In the genomic region with DNA sequence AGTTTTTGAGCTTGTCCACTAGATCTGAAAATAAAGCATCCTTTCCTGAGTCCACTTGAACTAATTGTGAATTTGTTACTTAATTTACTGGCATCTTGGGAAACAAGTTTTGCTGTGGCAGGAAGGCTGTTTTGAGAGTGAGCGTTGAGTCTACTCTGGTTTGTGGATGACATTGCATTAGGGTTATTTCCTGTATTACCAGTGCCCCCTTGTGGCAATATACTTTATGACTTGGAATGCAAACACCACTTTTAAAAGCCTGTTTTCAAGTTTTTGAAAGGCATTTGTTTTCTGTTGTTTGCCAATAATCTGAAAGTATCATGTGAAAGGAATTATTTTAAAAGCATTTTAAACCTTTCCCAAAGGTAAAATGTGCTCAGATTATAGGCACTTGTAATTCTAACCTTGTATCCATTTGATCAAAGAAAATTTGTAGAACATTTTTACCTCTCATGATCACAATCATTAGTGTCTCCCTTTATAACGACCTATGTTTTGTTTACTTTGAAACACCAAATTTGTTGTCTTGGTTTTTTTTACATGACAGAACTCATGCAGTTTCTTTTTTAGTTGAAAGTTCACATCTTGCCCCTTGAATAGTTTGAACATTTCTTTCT, we compare ENCODE assay signal across 8 cellular contexts. TPM values are rescaled to one million over a fixed set of nuclear protein-coding genes. Genes with fewer than 3 reads are reported as not detected.
A peak's percentile ranks its signal among the peaks of the same experiment; 100 is the strongest.
DNase-seq lines count a peak whose midpoint lies in the region; ATAC-seq and TF ChIP-seq lines count a peak whose summit lies in the region.

No MANE protein-coding gene starts in this region.

- 13% methylated on average over 2 of the region's 2 CpGs for WGBS in esophagus muscularis mucosa

- H3K4me1 ChIP-seq in HAP-1 = peaks cover 2% of the 10 kb centered on the region; the same call in 1 of the 2 replicates
- no peaks in the 10 kb centered on the region for H3K4me1 ChIP-seq in Loucy (ENCODE audit: insufficient read depth, low read length, poor library complexity, severe bottlenecking)
- H3K4me1 ChIP-seq in esophagus muscularis mucosa = peaks cover 0 to 14% (median 4%) of the 10 kb centered on the region in 4 donors

- DNase-seq in AG09309 (ENCODE audit: low read depth) (peak; percentile 50), GF-D8 (lab: John Stamatoyannopoulos, UW) (peak; percentile 31), HAP-1 (ENCODE audit: low spot score in 2 of 2) (peak; percentile 64 to 66), T-cell (peak in 17 of 34 experiments; percentile 1 to 50 (median 12)), esophagus muscularis mucosa (ENCODE audit: extremely low spot score) (no peak), NCI-H226 (no peak)
- peak in 8 of 10 donors; percentile 19 to 69 (median 57) for DNase-seq in naive thymus-derived CD8-positive, alpha-beta T cell

- no peaks in the 10 kb centered on the region for H3K9me3 Mint-ChIP-seq in T-cell
- H3K9me3 Mint-ChIP-seq in naive thymus-derived CD8-positive, alpha-beta T cell = peaks cover 0 to under 1% (median 0%) of the 10 kb centered on the region in 9 donors

- peaks cover under 1 to 5% of the 10 kb centered on the region in 2 donors for H3K27me3 Mint-ChIP-seq in T-cell
- H3K27me3 Mint-ChIP-seq in naive thymus-derived CD8-positive, alpha-beta T cell = peaks cover 0 to 7% (median 0%) of the 10 kb centered on the region in 5 donors

- no peak overlapping the region for H3K27ac ChIP-seq in esophagus muscularis mucosa (replicated peaks in 1 of 4)

- peak; percentile 61 for TF ChIP-seq CTCF in AG09309 (IDR thresholded peaks at IDR 0.05; ENCODE audit: control insufficient read depth, insufficient read depth, low read depth, low read length, missing control alignments)
- TF ChIP-seq CTCF in Loucy (conservative IDR thresholded peaks at IDR 0.05; ENCODE audit: low read length) = peak; percentile 89
- peak; percentile 80 to 86 (median 81) for TF ChIP-seq CTCF in esophagus muscularis mucosa (IDR thresholded peaks at IDR 0.05)

- intact Hi-C loops in esophagus muscularis mucosa (cut with DNase I) = loop anchor here (2.0 kb wide), 1 partner anchor 155 kb away; no protein-coding TSS in a partner anchor

- H3K9me3 ChIP-seq in HAP-1 (no peaks in the 10 kb centered on the region), Loucy (ENCODE audit: insufficient read depth, low read depth, low read length) (no peaks in the 10 kb centered on the region), esophagus muscularis mucosa (no peaks in the 10 kb centered on the region)

- no peaks in the 10 kb centered on the region for H3K27me3 ChIP-seq in HAP-1 (ENCODE audit: low read depth)
- H3K27me3 ChIP-seq in Loucy (ENCODE audit: insufficient read depth, low read length, poor library complexity, severe bottlenecking) = no peaks in the 10 kb centered on the region
- no peaks in the 10 kb centered on the region for H3K27me3 ChIP-seq in esophagus muscularis mucosa

- H3F3A ChIP-seq in Loucy (ENCODE audit: low read depth) = no peaks in the 10 kb centered on the region

- POLR2A ChIA-PET in T-cell (lab: Charles Lee) = no interaction called here
- POLR2A ChIA-PET in naive thymus-derived CD8-positive, alpha-beta T cell (lab: Charles Lee) = no interaction called here

- CTCF ChIA-PET in T-cell (lab: Charles Lee) = interaction anchor here (0.5 to 1.4 kb wide), 6 partner anchors 17 to 649 kb away, joined by 3 to 10 read pairs (median 4); no protein-coding TSS in a partner anchor

- H3K4me1 Mint-ChIP-seq in T-cell = peaks cover 0 to 2% (median 0%) of the 10 kb centered on the region in 3 donors
- H3K4me1 Mint-ChIP-seq in naive thymus-derived CD8-positive, alpha-beta T cell = peaks cover 0 to 4% (median 0%) of the 10 kb centered on the region in 4 donors

- H3K27ac Mint-ChIP-seq in T-cell = no peak overlapping the region
- H3K27ac Mint-ChIP-seq in naive thymus-derived CD8-positive, alpha-beta T cell = no peak overlapping the region

- no peaks in the 10 kb centered on the region for H3K79me2 ChIP-seq in Loucy (ENCODE audit: insufficient read depth, low read length)

- no peak overlapping the region for H3K4me2 ChIP-seq in Loucy (ENCODE audit: low read depth, low read length, poor library complexity, severe bottlenecking)

- H4K20me1 ChIP-seq in Loucy (ENCODE audit: insufficient read depth, low read length, poor library complexity, severe bottlenecking) = no peaks in the 10 kb centered on the region

- H3K36me3 Mint-ChIP-seq in T-cell = no peaks in the 10 kb centered on the region
- H3K36me3 Mint-ChIP-seq in naive thymus-derived CD8-positive, alpha-beta T cell = peaks cover 0 to 1% (median 0%) of the 10 kb centered on the region in 3 donors

- ATAC-seq in T-cell (replicated peaks in 1 of 4) = peak; percentile 63 to 84 (median 73)
- peak; percentile 84 to 89 for ATAC-seq in naive thymus-derived CD8-positive, alpha-beta T cell

- H3K9me2 ChIP-seq in Loucy (replicated peaks; ENCODE audit: low read depth, low read length) = no peaks in the 10 kb centered on the region

- H3K36me3 ChIP-seq in HAP-1 (replicated peaks) (no peaks in the 10 kb centered on the region), Loucy (ENCODE audit: insufficient read depth, low read length) (no peaks in the 10 kb centered on the region), esophagus muscularis mucosa (peaks cover 0 to 47% (median 18%) of the 10 kb centered on the region in 4 donors)

- H3K9ac ChIP-seq in Loucy (ENCODE audit: low read depth, low read length, poor library complexity, severe bottlenecking) = no peak overlapping the region

- TF ChIP-seq POLR2A in esophagus muscularis mucosa (IDR thresholded peaks at IDR 0.05; ENCODE audit: low read depth) = no peak

- in situ Hi-C loops in HAP-1 (cut with MboI; ENCODE audit: low sequenced_read_pairs) = loop anchor here (10.0 kb wide), 2 partner anchors 59 to 159 kb away; no protein-coding TSS in a partner anchor

- H3K4me3 ChIP-seq in AG09309 (ENCODE audit: control insufficient read depth, low read depth, low read length) (no peak overlapping the region), HAP-1 (no peak overlapping the region), Loucy (ENCODE audit: low read length, poor library complexity, severe bottlenecking) (no peak overlapping the region), esophagus muscularis mucosa (no peak overlapping the region)

- no peak overlapping the region for H3K4me3 Mint-ChIP-seq in T-cell
- H3K4me3 Mint-ChIP-seq in naive thymus-derived CD8-positive, alpha-beta T cell = no peak overlapping the region

- peak overlapping the region; percentile 48 for H2AFZ ChIP-seq in Loucy (ENCODE audit: low read length)

- TF ChIP-seq EP300 in esophagus muscularis mucosa (IDR thresholded peaks at IDR 0.05) = no peak

RNA-seq across cellular contexts. Expression of gene CYP2U1, which starts 18.0 kb away (rescaled TPM):
- 1 to 10 TPM; 3.3 to 7.8 (median 5.8) TPM for total RNA-seq in T-cell
- 10 to 100 TPM; 17.7 to 36.6 (median 22.9) TPM for total RNA-seq in esophagus muscularis mucosa
- total RNA-seq in naive thymus-derived CD8-positive, alpha-beta T cell = 10 to 100 TPM in 1 of 2 experiments, 1 to 10 TPM in 1; 9.7 to 10.6 TPM
- 1 to 10 TPM; 3.4 to 5.6 (median 5.2) TPM for polyA plus RNA-seq in naive thymus-derived CD8-positive, alpha-beta T cell

Comparison
In these comparisons a context has a peak if more than half of its experiments do, and no peak if none do; other contexts are left out.
1. DNase-seq: peak in AG09309 (single experiment), GF-D8 (single experiment), HAP-1 (2 of 2) and naive thymus-derived CD8-positive, alpha-beta T cell (8 of 10); none in esophagus muscularis mucosa (single experiment) and NCI-H226 (single experiment).
2. Peak in every context shown above with its lines, with median percentiles within 50 percentile points of each other: CTCF ChIP-seq.